ENCODE assay signal across 13 cellular contexts in the genomic region with DNA sequence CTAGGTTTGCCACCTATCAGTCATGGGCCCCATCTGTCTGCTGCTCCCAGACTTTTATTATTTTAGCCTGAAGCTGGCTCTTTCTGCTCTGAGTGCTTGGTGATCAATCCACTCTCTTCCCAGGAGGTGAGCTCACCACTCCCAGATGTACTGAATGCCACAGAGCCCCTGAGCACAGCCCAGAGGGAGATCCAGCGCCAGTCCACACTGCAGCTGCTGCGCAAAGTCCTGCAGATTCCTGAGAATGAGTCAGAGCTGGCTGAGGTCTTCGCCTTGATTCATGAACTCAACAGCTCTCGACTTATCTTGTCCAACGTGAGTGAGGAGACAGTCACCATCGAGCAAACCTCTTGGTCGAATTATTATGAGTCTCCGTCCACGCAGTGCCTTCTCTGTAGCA. TPM values are rescaled to one million over a fixed set of nuclear protein-coding genes. Genes with fewer than 3 reads are reported as not detected.
DNase-seq lines count a peak whose midpoint lies in the region; ATAC-seq and TF ChIP-seq lines count a peak whose summit lies in the region.
"Had no signal": no experiment of that assay in that cellular context is flagged by ENCODE, and none has a peak within 500 bp of the region (broad histone marks: within the 10 kb centered on the region; RNA-seq: fewer than 3 reads in every experiment).

No MANE protein-coding gene starts in this region.

- H3K27me3 ChIP-seq in MG63 = no peaks in the 10 kb centered on the region
- H3K27me3 ChIP-seq in ascending aorta = no peaks in the 10 kb centered on the region

- DNase-seq in AG08395 (ENCODE audit: low spot score) (peak; percentile 97), MG63 (peak; percentile 99), epidermal melanocyte (ENCODE audit: insufficient read length, low spot score) (peak; percentile 65), myocyte (ENCODE audit: low read depth) (peak; percentile 98), ascending aorta (ENCODE audit: low spot score in 2 of 2) (no peak), NCI-H187 treated with DMSO at 0.1 percent for 48 hours (lab: John Stamatoyannopoulos, UW) (no peak), hippocampal formation (lab: John Stamatoyannopoulos, UW) (no peak)
- DNase-seq: activated effector memory CD4-positive, alpha-beta T cell treated with anti-CD3 and anti-CD28 coated beads, Interleukin-2, amount 50 U/mL, for 16 hours; CD4-positive, alpha-beta T cell; NCI-H146; stimulated activated naive B cell treated with anti-CD40 and anti-IgM and Interleukin-4, amounts not matched to agents 10 μg/mL and 1 μg/mL and 100 μg/mL, for 72 hours had no signal

- H3K4me1 ChIP-seq in ascending aorta = no peaks in the 10 kb centered on the region

- H3K36me3 ChIP-seq in MG63 = peaks cover 90% of the 10 kb centered on the region
- H3K36me3 ChIP-seq in ascending aorta = peaks cover 55 to 95% of the 10 kb centered on the region in 2 donors

- H3K9me3 ChIP-seq in MG63 = no peaks in the 10 kb centered on the region
- no peaks in the 10 kb centered on the region for H3K9me3 ChIP-seq in ascending aorta

- no peak overlapping the region for H3K4me3 ChIP-seq in MG63
- H3K4me3 ChIP-seq in ascending aorta = no peak overlapping the region

- H3K27ac ChIP-seq in ascending aorta = no peak overlapping the region

- no peak for TF ChIP-seq CTCF in ascending aorta (IDR thresholded peaks at IDR 0.05)

- no peak for ATAC-seq in HG03342 (IDR thresholded peaks at IDR 0.05; ENCODE audit: unreplicated experiment)
- ATAC-seq: stimulated activated naive B cell treated with anti-CD40 and anti-IgM and Interleukin-4, amounts not matched to agents 10 μg/mL and 1 μg/mL and 100 μg/mL, for 72 hours had no signal

- intact Hi-C loops in ascending aorta (cut with DNase I) = no loop called here

RNA-seq across cellular contexts. Expression of a gene that starts 36.0 kb away (rescaled TPM):
- 28.9 and 38.2 TPM in 2 replicates for total RNA-seq in MG63 (2014; rRNA removed; shearing (Covaris generic); ENCODE audit: low replicate concordance)
- 43.3 and 48.1 TPM in 2 replicates for total RNA-seq in myocyte
- 41.9 TPM for polyA plus RNA-seq in myocyte (2012)
- total RNA-seq in ascending aorta = 56.4 TPM

RNA-seq across cellular contexts. Expression of a gene that starts 36.1 kb away (rescaled TPM):
- total RNA-seq in MG63 (2014; rRNA removed; shearing (Covaris generic); ENCODE audit: low replicate concordance) = 4.9 and 6.6 TPM in 2 replicates
- 5.0 and 6.7 TPM in 2 replicates for total RNA-seq in myocyte
- polyA plus RNA-seq in myocyte (2012) = 8.5 TPM
- total RNA-seq in ascending aorta = 4.2 TPM

RNA-seq across cellular contexts. Expression of a gene that starts 49.8 kb away (rescaled TPM):
- 0.26 TPM in 1 of 2 replicates, not detected in the other for total RNA-seq in MG63 (2014; rRNA removed; shearing (Covaris generic); ENCODE audit: low replicate concordance)
- total RNA-seq in myocyte = not detected in 2 replicates
- 0.78 TPM for polyA plus RNA-seq in myocyte (2012)
- total RNA-seq in ascending aorta = 70.9 TPM
- total RNA-seq: lung microvascular endothelial cell had no signal

Comparison
In these comparisons a context has a peak if more than half of its experiments do, and no peak if none do; other contexts are left out.
1. DNase-seq: peak in AG08395 (single experiment), MG63 (single experiment), epidermal melanocyte (single experiment) and myocyte (single experiment); none in ascending aorta (0 of 2), NCI-H187 treated with DMSO at 0.1 percent for 48 hours (single experiment) and hippocampal formation (0 of 2).
2. RNA of a gene that starts 49.8 kb away (total RNA-seq): 70.9 TPM in ascending aorta (single experiment); 0.26 TPM in MG63 and not detected in myocyte; every median in the first group is over 10 times any median in the second.